Comparison of ENCODE assay signal across 18 cellular contexts in genomic region chr6:78300885-78301284, GRCh38.
"Had no signal": no experiment of that assay in that cellular context is flagged by ENCODE, and none has a peak within 500 bp of the region (broad histone marks: within the 10 kb centered on the region; RNA-seq: fewer than 3 reads in every experiment).

No MANE protein-coding gene starts in this region.

- H3K27ac ChIP-seq: esophagus muscularis mucosa, hepatocyte, parathyroid adenoma, thoracic aorta, upper lobe of right lung, WERI-Rb-1 had no signal

- H3K36me3 ChIP-seq: esophagus muscularis mucosa, thoracic aorta, upper lobe of right lung, WERI-Rb-1 had no signal

- H3K9ac ChIP-seq: parathyroid adenoma had no signal

- DNase-seq: activated CD4-positive, alpha-beta T cell treated with anti-CD3 and anti-CD28 coated beads for 1 hour; activated CD8-positive, alpha-beta memory T cell treated with anti-CD3 and anti-CD28 coated beads for 24 hours; activated CD8-positive, alpha-beta memory T cell treated with anti-CD3 and anti-CD28 coated beads, Interleukin-2, amount 50 U/mL, for 48 hours; activated gamma-delta T cell; amniotic stem cell; effector CD4-positive, alpha-beta T cell; mesendoderm; natural killer cell; stimulated activated CD4-positive, alpha-beta T cell treated with anti-CD3 and anti-CD28 coated beads, Interleukin-4, amount 100 ng/mL, for 4 hours; SW 1271; upper lobe of right lung; WERI-Rb-1 had no signal

- H3K4me3 ChIP-seq: esophagus muscularis mucosa, hepatocyte, thoracic aorta, upper lobe of right lung had no signal

- H3K4me1 ChIP-seq: esophagus muscularis mucosa, parathyroid adenoma, upper lobe of right lung had no signal

- H2AFZ ChIP-seq: hepatocyte, parathyroid adenoma had no signal

- H3K4me2 ChIP-seq: hepatocyte had no signal

- ATAC-seq: natural killer cell; sciatic nerve; stimulated activated memory B cell treated with anti-CD40 and anti-IgM and Interleukin-4, amounts not matched to agents 10 μg/mL and 1 μg/mL and 100 μg/mL, for 72 hours; upper lobe of right lung had no signal

- H3K27me3 ChIP-seq: esophagus muscularis mucosa, hepatocyte, upper lobe of right lung had no signal

- H3K79me2 ChIP-seq: hepatocyte, parathyroid adenoma had no signal
